1 cellular context compared by ENCODE assay signal in the genomic region with DNA sequence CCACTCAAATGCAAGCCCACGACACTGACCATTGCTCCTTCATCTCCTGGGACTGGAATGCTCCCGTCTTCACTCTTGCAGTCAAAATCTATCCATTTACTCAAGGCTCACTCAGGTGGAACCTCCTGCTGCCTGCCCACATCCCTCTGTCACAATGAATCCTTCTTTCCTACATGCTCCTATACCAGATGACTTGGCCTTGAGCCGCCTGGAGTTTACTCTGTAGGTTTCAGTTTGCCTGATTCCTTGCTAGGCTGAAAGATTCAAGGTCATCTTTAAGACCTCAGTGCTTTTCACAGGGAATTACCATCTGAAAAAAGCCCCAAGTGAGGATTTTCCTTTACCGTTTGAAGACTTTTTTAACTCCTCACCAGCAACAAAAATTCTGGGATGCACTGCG.
TF ChIP-seq lines count a peak whose summit lies in the region.

No MANE protein-coding gene starts in this region.

TF ChIP-seq in H1, 55 proteins besides CTCF, POLR2A, EP300 and RAD21:
- TF ChIP-seq, protein P1, sequence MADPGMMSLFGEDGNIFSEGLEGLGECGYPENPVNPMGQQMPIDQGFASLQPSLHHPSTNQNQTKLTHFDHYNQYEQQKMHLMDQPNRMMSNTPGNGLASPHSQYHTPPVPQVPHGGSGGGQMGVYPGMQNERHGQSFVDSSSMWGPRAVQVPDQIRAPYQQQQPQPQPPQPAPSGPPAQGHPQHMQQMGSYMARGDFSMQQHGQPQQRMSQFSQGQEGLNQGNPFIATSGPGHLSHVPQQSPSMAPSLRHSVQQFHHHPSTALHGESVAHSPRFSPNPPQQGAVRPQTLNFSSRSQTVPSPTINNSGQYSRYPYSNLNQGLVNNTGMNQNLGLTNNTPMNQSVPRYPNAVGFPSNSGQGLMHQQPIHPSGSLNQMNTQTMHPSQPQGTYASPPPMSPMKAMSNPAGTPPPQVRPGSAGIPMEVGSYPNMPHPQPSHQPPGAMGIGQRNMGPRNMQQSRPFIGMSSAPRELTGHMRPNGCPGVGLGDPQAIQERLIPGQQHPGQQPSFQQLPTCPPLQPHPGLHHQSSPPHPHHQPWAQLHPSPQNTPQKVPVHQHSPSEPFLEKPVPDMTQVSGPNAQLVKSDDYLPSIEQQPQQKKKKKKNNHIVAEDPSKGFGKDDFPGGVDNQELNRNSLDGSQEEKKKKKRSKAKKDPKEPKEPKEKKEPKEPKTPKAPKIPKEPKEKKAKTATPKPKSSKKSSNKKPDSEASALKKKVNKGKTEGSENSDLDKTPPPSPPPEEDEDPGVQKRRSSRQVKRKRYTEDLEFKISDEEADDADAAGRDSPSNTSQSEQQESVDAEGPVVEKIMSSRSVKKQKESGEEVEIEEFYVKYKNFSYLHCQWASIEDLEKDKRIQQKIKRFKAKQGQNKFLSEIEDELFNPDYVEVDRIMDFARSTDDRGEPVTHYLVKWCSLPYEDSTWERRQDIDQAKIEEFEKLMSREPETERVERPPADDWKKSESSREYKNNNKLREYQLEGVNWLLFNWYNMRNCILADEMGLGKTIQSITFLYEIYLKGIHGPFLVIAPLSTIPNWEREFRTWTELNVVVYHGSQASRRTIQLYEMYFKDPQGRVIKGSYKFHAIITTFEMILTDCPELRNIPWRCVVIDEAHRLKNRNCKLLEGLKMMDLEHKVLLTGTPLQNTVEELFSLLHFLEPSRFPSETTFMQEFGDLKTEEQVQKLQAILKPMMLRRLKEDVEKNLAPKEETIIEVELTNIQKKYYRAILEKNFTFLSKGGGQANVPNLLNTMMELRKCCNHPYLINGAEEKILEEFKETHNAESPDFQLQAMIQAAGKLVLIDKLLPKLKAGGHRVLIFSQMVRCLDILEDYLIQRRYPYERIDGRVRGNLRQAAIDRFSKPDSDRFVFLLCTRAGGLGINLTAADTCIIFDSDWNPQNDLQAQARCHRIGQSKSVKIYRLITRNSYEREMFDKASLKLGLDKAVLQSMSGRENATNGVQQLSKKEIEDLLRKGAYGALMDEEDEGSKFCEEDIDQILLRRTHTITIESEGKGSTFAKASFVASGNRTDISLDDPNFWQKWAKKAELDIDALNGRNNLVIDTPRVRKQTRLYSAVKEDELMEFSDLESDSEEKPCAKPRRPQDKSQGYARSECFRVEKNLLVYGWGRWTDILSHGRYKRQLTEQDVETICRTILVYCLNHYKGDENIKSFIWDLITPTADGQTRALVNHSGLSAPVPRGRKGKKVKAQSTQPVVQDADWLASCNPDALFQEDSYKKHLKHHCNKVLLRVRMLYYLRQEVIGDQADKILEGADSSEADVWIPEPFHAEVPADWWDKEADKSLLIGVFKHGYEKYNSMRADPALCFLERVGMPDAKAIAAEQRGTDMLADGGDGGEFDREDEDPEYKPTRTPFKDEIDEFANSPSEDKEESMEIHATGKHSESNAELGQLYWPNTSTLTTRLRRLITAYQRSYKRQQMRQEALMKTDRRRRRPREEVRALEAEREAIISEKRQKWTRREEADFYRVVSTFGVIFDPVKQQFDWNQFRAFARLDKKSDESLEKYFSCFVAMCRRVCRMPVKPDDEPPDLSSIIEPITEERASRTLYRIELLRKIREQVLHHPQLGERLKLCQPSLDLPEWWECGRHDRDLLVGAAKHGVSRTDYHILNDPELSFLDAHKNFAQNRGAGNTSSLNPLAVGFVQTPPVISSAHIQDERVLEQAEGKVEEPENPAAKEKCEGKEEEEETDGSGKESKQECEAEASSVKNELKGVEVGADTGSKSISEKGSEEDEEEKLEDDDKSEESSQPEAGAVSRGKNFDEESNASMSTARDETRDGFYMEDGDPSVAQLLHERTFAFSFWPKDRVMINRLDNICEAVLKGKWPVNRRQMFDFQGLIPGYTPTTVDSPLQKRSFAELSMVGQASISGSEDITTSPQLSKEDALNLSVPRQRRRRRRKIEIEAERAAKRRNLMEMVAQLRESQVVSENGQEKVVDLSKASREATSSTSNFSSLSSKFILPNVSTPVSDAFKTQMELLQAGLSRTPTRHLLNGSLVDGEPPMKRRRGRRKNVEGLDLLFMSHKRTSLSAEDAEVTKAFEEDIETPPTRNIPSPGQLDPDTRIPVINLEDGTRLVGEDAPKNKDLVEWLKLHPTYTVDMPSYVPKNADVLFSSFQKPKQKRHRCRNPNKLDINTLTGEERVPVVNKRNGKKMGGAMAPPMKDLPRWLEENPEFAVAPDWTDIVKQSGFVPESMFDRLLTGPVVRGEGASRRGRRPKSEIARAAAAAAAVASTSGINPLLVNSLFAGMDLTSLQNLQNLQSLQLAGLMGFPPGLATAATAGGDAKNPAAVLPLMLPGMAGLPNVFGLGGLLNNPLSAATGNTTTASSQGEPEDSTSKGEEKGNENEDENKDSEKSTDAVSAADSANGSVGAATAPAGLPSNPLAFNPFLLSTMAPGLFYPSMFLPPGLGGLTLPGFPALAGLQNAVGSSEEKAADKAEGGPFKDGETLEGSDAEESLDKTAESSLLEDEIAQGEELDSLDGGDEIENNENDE (IDR thresholded peaks at IDR 0.05; ENCODE audit: insufficient replicate concordance, low read length), result no peak
TF ChIP-seq in H1: peak in this region for 0.
